ENCODE assay signal across 11 cellular contexts in the genomic region with DNA sequence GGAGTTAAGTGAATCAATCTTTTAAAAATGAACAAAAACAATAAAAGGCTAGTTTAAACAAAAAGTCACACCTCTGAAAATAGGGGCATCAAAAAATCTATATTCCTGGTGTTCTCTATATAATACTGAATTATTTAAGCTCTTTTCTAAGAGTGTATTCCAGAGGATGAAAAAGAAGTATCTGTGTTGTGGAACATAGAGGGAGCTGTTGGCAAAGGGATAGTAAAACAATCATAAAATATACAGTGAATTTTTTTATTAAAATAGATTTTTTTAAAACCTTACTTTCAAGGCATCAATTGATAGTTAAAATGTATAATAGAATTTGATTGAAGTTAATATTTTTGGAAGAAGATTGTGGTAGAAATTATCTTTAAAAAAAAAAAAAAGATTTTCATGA.
DNase-seq lines count a peak whose midpoint lies in the region; ATAC-seq and TF ChIP-seq lines count a peak whose summit lies in the region.
"Had no signal": no experiment of that assay in that cellular context is flagged by ENCODE, and none has a peak within 500 bp of the region (broad histone marks: within the 10 kb centered on the region; RNA-seq: fewer than 3 reads in every experiment).

No MANE protein-coding gene starts in this region.

- DNase-seq in EH (ENCODE audit: low read depth) = peak; percentile 25
- DNase-seq in OCI-LY7 (ENCODE audit: low spot score) = peak; percentile 2
- peak; percentile 55 for DNase-seq in fibroblast of mammary gland (ENCODE audit: low read depth)
- peak; percentile 9 for DNase-seq in pons (ENCODE audit: low spot score)
- DNase-seq in activated CD4-positive, alpha-beta T cell treated with anti-CD3 and anti-CD28 coated beads for 1 hour = no peak
- DNase-seq in T-helper 2 cell treated with Interferon-gamma antibody and Interleukin-4, amounts not matched to agents 5 μg/mL and 100 μg/mL, for 36 hours (ENCODE audit: low spot score) = no peak
- DNase-seq: activated T-cell treated with anti-CD3 and anti-CD28 coated beads, Interleukin-2, amount 50 U/mL, for 24 hours; cortex of kidney; stimulated activated CD4-positive, alpha-beta T cell treated with anti-CD3 and anti-CD28 coated beads, Interleukin-15, amount 100 ng/mL, for 24 hours had no signal

- no peaks in the 10 kb centered on the region for H3K36me3 Mint-ChIP-seq in T-helper 2 cell treated with Interferon-gamma antibody and Interleukin-4, amounts not matched to agents 5 μg/mL and 100 μg/mL, for 36 hours (ENCODE audit: low read depth)

- H3K4me3 Mint-ChIP-seq in T-helper 2 cell treated with Interferon-gamma antibody and Interleukin-4, amounts not matched to agents 5 μg/mL and 100 μg/mL, for 36 hours = no peak overlapping the region
- H3K4me3 Mint-ChIP-seq: activated T-cell treated with anti-CD3 and anti-CD28 coated beads, Interleukin-2, amount 50 U/mL, for 24 hours had no signal

- no peak for ATAC-seq in GM19455 (IDR thresholded peaks at IDR 0.05; ENCODE audit: unreplicated experiment)
- no peak for ATAC-seq in GM19351 (IDR thresholded peaks at IDR 0.05; ENCODE audit: unreplicated experiment)

- H3K9me3 ChIP-seq in OCI-LY7 (ENCODE audit: low read length) = no peaks in the 10 kb centered on the region

- no peak overlapping the region for H3K27ac Mint-ChIP-seq in T-helper 2 cell treated with Interferon-gamma antibody and Interleukin-4, amounts not matched to agents 5 μg/mL and 100 μg/mL, for 36 hours
- H3K27ac Mint-ChIP-seq: activated T-cell treated with anti-CD3 and anti-CD28 coated beads, Interleukin-2, amount 50 U/mL, for 24 hours had no signal

- intact Hi-C loops in OCI-LY7 (cut with micrococcal nuclease; ENCODE audit: unreplicated experiment) = loop anchor here (5.0 to 10.0 kb wide), 3 partner anchors 264 to 1856 kb away; no protein-coding TSS in a partner anchor

- H3K9me3 Mint-ChIP-seq in T-helper 2 cell treated with Interferon-gamma antibody and Interleukin-4, amounts not matched to agents 5 μg/mL and 100 μg/mL, for 36 hours = no peaks in the 10 kb centered on the region
- H3K9me3 Mint-ChIP-seq: activated T-cell treated with anti-CD3 and anti-CD28 coated beads, Interleukin-2, amount 50 U/mL, for 24 hours had no signal

- CTCF ChIA-PET in OCI-LY7 (lab: Charles Lee; ENCODE audit: unreplicated experiment) = no interaction called here

- BruUV-seq in OCI-LY7 (replicated peaks; lab: Mats Ljungman, UMichigan) = no TSS peak

- TF ChIP-seq CTCF in OCI-LY7 (conservative IDR thresholded peaks at IDR 0.05; ENCODE audit: low read length) (peak; percentile 68), fibroblast of mammary gland (conservative IDR thresholded peaks at IDR 0.05; ENCODE audit: control insufficient read depth, insufficient read depth, low read depth, low read length) (peak; percentile 60)

- H3K27me3 Mint-ChIP-seq in T-helper 2 cell treated with Interferon-gamma antibody and Interleukin-4, amounts not matched to agents 5 μg/mL and 100 μg/mL, for 36 hours (ENCODE audit: low read depth) = peaks cover 2% of the 10 kb centered on the region

- POLR2A ChIA-PET in OCI-LY7 (lab: Charles Lee) = interaction anchor here (0.7 kb wide), 1 partner anchor 192 kb away, joined by 3 read pairs; no protein-coding TSS in a partner anchor

- no peak overlapping the region for H3K27ac ChIP-seq in OCI-LY7 (ENCODE audit: low read depth, low read length, poor library complexity, severe bottlenecking)

- no peak overlapping the region for H3K4me2 ChIP-seq in OCI-LY7 (ENCODE audit: low read length)

- H3K79me2 ChIP-seq in OCI-LY7 (ENCODE audit: insufficient read depth, low read depth, low read length) = no peaks in the 10 kb centered on the region

- no peaks in the 10 kb centered on the region for H3K36me3 ChIP-seq in OCI-LY7 (ENCODE audit: insufficient read depth, low read length)

- no peaks in the 10 kb centered on the region for H4K20me1 ChIP-seq in OCI-LY7 (ENCODE audit: insufficient read depth, low read length)

- no peaks in the 10 kb centered on the region for H3K9me2 ChIP-seq in OCI-LY7 (ENCODE audit: insufficient read depth, low read length)

- H3K4me1 Mint-ChIP-seq in T-helper 2 cell treated with Interferon-gamma antibody and Interleukin-4, amounts not matched to agents 5 μg/mL and 100 μg/mL, for 36 hours (ENCODE audit: low read depth) = peaks cover 3% of the 10 kb centered on the region

- H3K4me1 ChIP-seq in OCI-LY7 (ENCODE audit: insufficient read depth, low read length, poor library complexity, severe bottlenecking) = no peaks in the 10 kb centered on the region

- no peak overlapping the region for H3K4me3 ChIP-seq in OCI-LY7 (ENCODE audit: low read depth, low read length, poor library complexity, severe bottlenecking)
- no peak overlapping the region for H3K4me3 ChIP-seq in fibroblast of mammary gland (ENCODE audit: control insufficient read depth, low read depth, low read length)

- H2AFZ ChIP-seq in OCI-LY7 (ENCODE audit: low read length) = no peak overlapping the region

Comparison
In these comparisons a context has a peak if more than half of its experiments do, and no peak if none do; other contexts are left out.
1. DNase-seq: peak in EH (single experiment), OCI-LY7 (single experiment), fibroblast of mammary gland (single experiment) and pons (single experiment); none in activated CD4-positive, alpha-beta T cell treated with anti-CD3 and anti-CD28 coated beads for 1 hour (single experiment) and T-helper 2 cell treated with Interferon-gamma antibody and Interleukin-4, amounts not matched to agents 5 μg/mL and 100 μg/mL, for 36 hours (single experiment).